Comparison of ENCODE assay signal across 17 cellular contexts in the genomic region with DNA sequence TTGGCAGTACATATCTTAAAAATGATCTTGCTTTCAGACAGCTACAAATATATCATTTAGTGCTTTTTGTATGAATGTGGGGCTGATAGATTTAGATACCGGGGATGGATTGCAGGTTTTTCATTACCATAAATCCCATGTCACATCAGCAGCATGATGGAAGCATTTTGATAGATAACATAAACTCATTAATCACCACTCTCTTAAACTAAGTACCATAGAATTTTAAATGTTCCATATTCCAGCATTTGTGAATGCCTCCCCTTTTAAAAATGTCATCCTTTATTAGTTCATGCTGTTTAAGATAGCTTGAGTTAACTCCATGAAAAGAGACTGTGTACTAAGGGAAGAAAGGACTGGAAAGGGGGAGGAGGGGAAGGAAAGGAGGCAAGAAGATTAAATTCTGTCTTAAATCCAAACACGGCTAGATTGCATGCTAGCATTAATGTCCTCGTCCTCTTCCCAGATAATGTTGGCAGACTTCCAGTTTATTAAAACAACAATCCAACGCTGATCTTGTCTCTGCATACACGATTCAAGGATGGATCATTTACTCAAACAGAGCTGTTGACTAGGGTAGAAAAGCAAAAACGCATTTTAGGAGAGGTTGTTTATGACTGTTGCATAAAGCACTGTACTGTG.
DNase-seq lines count a peak whose midpoint lies in the region.
"Had no signal": no experiment of that assay in that cellular context is flagged by ENCODE, and none has a peak within 500 bp of the region (broad histone marks: within the 10 kb centered on the region; RNA-seq: fewer than 3 reads in every experiment).

No MANE protein-coding gene starts in this region.

- H4K91ac ChIP-seq in mesenchymal stem cell (ENCODE audit: low read length): no peak overlapping the region

- no peaks in the 10 kb centered on the region for H3K27me3 ChIP-seq in mesenchymal stem cell (ENCODE audit: control insufficient read depth in 1 of 2, insufficient read depth in 1 of 2, low read length in 2 of 2)
- H3K27me3 ChIP-seq: heart left ventricle had no signal

- H3K4me3 ChIP-seq in mesenchymal stem cell (ENCODE audit: insufficient read depth in 1 of 2, low read depth in 1 of 2, low read length in 2 of 2): no peak overlapping the region
- H3K4me3 ChIP-seq: HAP-1, heart left ventricle had no signal

- H3K36me3 ChIP-seq in mesenchymal stem cell (ENCODE audit: control insufficient read depth in 1 of 2, insufficient read depth in 2 of 2, low read depth in 1 of 2, low read length in 2 of 2): no peaks in the 10 kb centered on the region
- H3K36me3 ChIP-seq: HAP-1, heart left ventricle had no signal

- DNase-seq in DMS53 treated with DMSO at 0.1 percent for 48 hours (lab: John Stamatoyannopoulos, UW; ENCODE audit: unreplicated experiment): peak; percentile 44
- DNase-seq in NCI-H187 treated with DMSO at 0.1 percent for 48 hours (lab: John Stamatoyannopoulos, UW): peak; percentile 14
- DNase-seq in amniotic epithelial cell (ENCODE audit: low read depth): peak; percentile 33
- peak; percentile 56 for DNase-seq in mesenchymal stem cell
- no peak for DNase-seq in T1000 (lab: John Stamatoyannopoulos, UW)
- DNase-seq in SKM-1 (lab: John Stamatoyannopoulos, UW; ENCODE audit: unreplicated experiment): no peak
- DNase-seq in NCI-H526 treated with DMSO at 0.1 percent for 48 hours (lab: John Stamatoyannopoulos, UW): no peak
- no peak for DNase-seq in KBM-7
- DNase-seq: activated CD4-positive, alpha-beta T cell treated with anti-CD3 and anti-CD28 coated beads, Interleukin-2, amount 50 U/mL, for 4 hours; aorta; DND-41; heart left ventricle; naive B cell; RPMI8226; stimulated activated CD4-positive, alpha-beta T cell treated with anti-CD3 and anti-CD28 coated beads, Interleukin-2, amount 100 ng/mL, for 48 hours; trophoblast cell had no signal

- H3K9me3 ChIP-seq in mesenchymal stem cell (ENCODE audit: control insufficient read depth, low read length): no peaks in the 10 kb centered on the region
- H3K9me3 ChIP-seq: HAP-1, heart left ventricle had no signal

- WGBS in mesenchymal stem cell: 67% methylated on average over 5 of the region's 6 CpGs

- H4K8ac ChIP-seq in mesenchymal stem cell (ENCODE audit: low read length): no peak overlapping the region

- H3K4ac ChIP-seq in mesenchymal stem cell (ENCODE audit: low read depth in 1 of 2, low read length in 2 of 2): no peak overlapping the region

- no peak overlapping the region for H2AFZ ChIP-seq in mesenchymal stem cell (ENCODE audit: low read depth, low read length)

- H3K14ac ChIP-seq in mesenchymal stem cell (ENCODE audit: low read length in 2 of 2): no peak overlapping the region

- H3K4me2 ChIP-seq in mesenchymal stem cell (ENCODE audit: low read length, poor library complexity, severe bottlenecking): no peak overlapping the region

- peaks cover 1% of the 10 kb centered on the region for H3K4me1 ChIP-seq in mesenchymal stem cell (ENCODE audit: control insufficient read depth, insufficient read depth, low read depth, low read length)

- H2AK5ac ChIP-seq in mesenchymal stem cell (ENCODE audit: low read length, severe bottlenecking): no peak overlapping the region

- H3K18ac ChIP-seq in mesenchymal stem cell (ENCODE audit: low read depth in 1 of 2, low read length in 2 of 2): no peak overlapping the region

- no peak overlapping the region for H2BK15ac ChIP-seq in mesenchymal stem cell (ENCODE audit: low read depth, poor library complexity, severe bottlenecking)

- H3K23ac ChIP-seq in mesenchymal stem cell (ENCODE audit: low read length in 2 of 2): no peak overlapping the region

- H2BK5ac ChIP-seq in mesenchymal stem cell (ENCODE audit: low read depth, low read length, poor library complexity, severe bottlenecking): no peak overlapping the region

- in situ Hi-C loops in KBM-7 (cut with MboI; ENCODE audit: low pct_unique_long_range_greater_than_20kb, low sequenced_read_pairs): no loop called here

- no peak overlapping the region for H2BK120ac ChIP-seq in mesenchymal stem cell (ENCODE audit: low read depth, low read length)

- no peaks in the 10 kb centered on the region for H3K79me1 ChIP-seq in mesenchymal stem cell (replicated peaks; ENCODE audit: low read length, poor library complexity, severe bottlenecking)

- no peak overlapping the region for H3K27ac ChIP-seq in mesenchymal stem cell (ENCODE audit: low read length, poor library complexity, severe bottlenecking)

- H3K9ac ChIP-seq in mesenchymal stem cell (ENCODE audit: low read length): no peak overlapping the region

- H2BK12ac ChIP-seq in mesenchymal stem cell (ENCODE audit: low read length in 2 of 2): no peak overlapping the region

Comparison
In these comparisons a context has a peak if more than half of its experiments do, and no peak if none do; other contexts are left out.
1. DNase-seq: peak in DMS53 treated with DMSO at 0.1 percent for 48 hours (single experiment), NCI-H187 treated with DMSO at 0.1 percent for 48 hours (single experiment), amniotic epithelial cell (single experiment) and mesenchymal stem cell (single experiment); none in T1000 (single experiment), SKM-1 (single experiment), NCI-H526 treated with DMSO at 0.1 percent for 48 hours (single experiment) and KBM-7 (single experiment).